8 cellular contexts compared by ENCODE assay signal in genomic region chr20:382291-383115, GRCh38. TPM values are rescaled to one million over a fixed set of nuclear protein-coding genes. Genes with fewer than 3 reads are reported as not detected.
DNase-seq lines count a peak whose midpoint lies in the region; ATAC-seq and TF ChIP-seq lines count a peak whose summit lies in the region.

No MANE protein-coding gene starts in this region.

- H3K36me3 ChIP-seq in uterus, result no peaks in the 10 kb centered on the region

- no peak overlapping the region for H3K27ac ChIP-seq in uterus

- DNase-seq in NB4 (ENCODE audit: low read depth), result no peak
- DNase-seq in effector memory CD8-positive, alpha-beta T cell, result no peak
- no peak for DNase-seq in omental fat pad (ENCODE audit: low spot score)
- DNase-seq in stimulated activated naive CD4-positive, alpha-beta T cell treated with Interleukin-2 at 50 U/mL for 16 hours (lab: John Stamatoyannopoulos, UW), result no peak
- DNase-seq in uterus, result no peak
- DNase-seq in anterior cingulate cortex (lab: John Stamatoyannopoulos, UW), result no peak

- intact Hi-C loops in uterus (cut with DNase I; ENCODE audit: low total_unique reads), result no loop called here

- H3K9me3 Mint-ChIP-seq in effector memory CD8-positive, alpha-beta T cell, result no peaks in the 10 kb centered on the region

- H3K27me3 Mint-ChIP-seq in effector memory CD8-positive, alpha-beta T cell, result no peaks in the 10 kb centered on the region

- H3K4me3 ChIP-seq in NB4 (ENCODE audit: low read depth, low read length), result peak overlapping the region; percentile 57
- no peak overlapping the region for H3K4me3 ChIP-seq in uterus

- H3K4me3 Mint-ChIP-seq in effector memory CD8-positive, alpha-beta T cell, result peak overlapping the region; percentile 86 to 90

- TF ChIP-seq CTCF in NB4 (IDR thresholded peaks at IDR 0.05; ENCODE audit: low read depth, low read length) (no peak), omental fat pad (IDR thresholded peaks at IDR 0.05) (no peak), uterus (IDR thresholded peaks at IDR 0.05) (no peak)

- ATAC-seq in GM19467 (IDR thresholded peaks at IDR 0.05; ENCODE audit: unreplicated experiment) (peak; percentile 17), omental fat pad (ENCODE audit: low FRiP score) (peak; percentile 9), HG02642 (IDR thresholded peaks at IDR 0.05; ENCODE audit: poor library complexity, unreplicated experiment) (no peak)
- ATAC-seq in effector memory CD8-positive, alpha-beta T cell (replicated peaks), result peak; percentile 3

- peaks cover 0 to 7% of the 10 kb centered on the region in 2 donors for H3K4me1 ChIP-seq in uterus

- peak overlapping the region; percentile 66 to 71 for H3K27ac Mint-ChIP-seq in effector memory CD8-positive, alpha-beta T cell

- peaks cover 14% of the 10 kb centered on the region for H3K36me3 Mint-ChIP-seq in effector memory CD8-positive, alpha-beta T cell (ENCODE audit: insufficient read depth)

- H3K4me1 Mint-ChIP-seq in effector memory CD8-positive, alpha-beta T cell (ENCODE audit: low read depth in 2 of 2), result peaks cover 4 to 9% of the 10 kb centered on the region in 2 donors

- H3K27me3 ChIP-seq in uterus, result no peaks in the 10 kb centered on the region

- TF ChIP-seq POLR2A in NB4 (IDR thresholded peaks at IDR 0.05; ENCODE audit: extremely low read depth, insufficient read length) (no peak), uterus (IDR thresholded peaks at IDR 0.05) (no peak)

- no peaks in the 10 kb centered on the region for H3K9me3 ChIP-seq in uterus

RNA-seq across cellular contexts. Expression of gene TRIB3, which starts 1.9 kb away (rescaled TPM):
- 10 to 100 TPM in 1 of 4 donors, 1 to 10 TPM in 3; 5.5 to 10.6 (median 6.2) TPM for total RNA-seq in omental fat pad
- 1 to 10 TPM; 1.8 to 8.4 (median 3.9) TPM for total RNA-seq in uterus

RNA-seq across cellular contexts. Expression of gene RBCK1, which starts 25.6 kb away (rescaled TPM):
- total RNA-seq in omental fat pad (10 to 100 TPM; 49.9 to 88.1 (median 52.9) TPM), uterus (10 to 100 TPM; 57.9 to 86.3 (median 64.6) TPM)

RNA-seq across cellular contexts. Expression of gene NRSN2, which starts 35.6 kb away (rescaled TPM):
- total RNA-seq in omental fat pad (10 to 100 TPM; 12.6 to 19.1 (median 15.8) TPM), uterus (10 to 100 TPM; 10.2 to 65.6 (median 28.7) TPM)

RNA-seq across cellular contexts. Expression of gene SOX12, which starts 57.2 kb away (rescaled TPM):
- total RNA-seq in omental fat pad (1 to 10 TPM; 2.0 to 3.3 (median 2.5) TPM), uterus (10 to 100 TPM in 1 of 4 donors, 1 to 10 TPM in 3; 2.4 to 21.9 (median 7.4) TPM)
